In the genomic region with DNA sequence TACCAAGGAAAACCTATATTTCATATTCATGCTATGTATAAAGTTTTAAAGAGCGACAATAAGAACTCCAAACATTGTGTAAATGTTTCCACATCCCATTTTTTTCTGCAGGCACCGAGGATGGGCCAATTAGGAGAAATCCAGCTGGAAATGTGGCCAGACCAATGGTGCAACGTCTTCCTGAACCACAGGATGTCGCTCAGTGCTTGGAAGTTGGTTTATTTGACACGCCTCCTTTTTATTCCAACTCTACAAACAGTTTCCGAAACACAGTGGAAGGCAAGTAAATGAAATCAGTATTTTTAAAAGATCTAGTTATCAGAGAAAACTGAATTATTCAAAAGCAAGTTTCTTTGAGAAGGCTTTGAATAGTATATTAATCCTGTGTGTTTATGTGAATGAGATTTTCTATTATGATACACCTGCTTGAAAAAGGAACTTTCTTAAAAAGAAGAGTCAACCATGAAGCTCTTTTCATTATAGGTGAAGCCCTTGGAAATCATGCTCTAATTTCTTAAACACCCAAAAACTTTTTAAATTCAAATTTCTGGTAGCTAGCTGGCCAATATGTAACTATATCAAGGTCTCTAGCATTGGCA, we compare ENCODE assay signal across 1 cellular context.
TF ChIP-seq lines count a peak whose summit lies in the region.

No MANE protein-coding gene starts in this region.

TF ChIP-seq in HEK293, 187 proteins besides CTCF, POLR2A, EP300 and RAD21 (continued from another document):
- peak; percentile 86 for TF ChIP-seq IKZF3 (tag by site-specific recombination; IDR thresholded peaks at IDR 0.05)
- no peak for TF ChIP-seq OVOL3 (tag by site-specific recombination; IDR thresholded peaks at IDR 0.05)
